ENCODE assay signal across 8 cellular contexts in genomic region chr18:26091047-26091630, GRCh38. TPM values are rescaled to one million over a fixed set of nuclear protein-coding genes. Genes with fewer than 3 reads are reported as not detected.
DNase-seq lines count a peak whose midpoint lies in the region; ATAC-seq and TF ChIP-seq lines count a peak whose summit lies in the region.

No MANE protein-coding gene starts in this region.

- CTCF ChIA-PET in Calu3 (lab: Charles Lee): no interaction called here

- H3K27me3 Mint-ChIP-seq in Calu3 (ENCODE audit: unreplicated experiment) (no peaks in the 10 kb centered on the region), mesothelial cell of epicardium (ENCODE audit: low read depth) (no peaks in the 10 kb centered on the region)

- no peak for TF ChIP-seq POLR2A in uterus (IDR thresholded peaks at IDR 0.05)

- H3K27ac Mint-ChIP-seq in Calu3 (ENCODE audit: unreplicated experiment) (peak overlapping the region; percentile 86), mesothelial cell of epicardium (peak overlapping the region; percentile 97)

- ATAC-seq in GM19328 (IDR thresholded peaks at IDR 0.05; ENCODE audit: unreplicated experiment) (peak; percentile 41), HG03280 (IDR thresholded peaks at IDR 0.05; ENCODE audit: unreplicated experiment) (peak; percentile 45)

- H3K4me3 Mint-ChIP-seq in Calu3 (ENCODE audit: low read depth, unreplicated experiment) (peak overlapping the region; percentile 99), mesothelial cell of epicardium (peak overlapping the region; percentile 95)

- H3K9me3 Mint-ChIP-seq in Calu3 (ENCODE audit: low read depth, unreplicated experiment): no peaks in the 10 kb centered on the region
- H3K9me3 Mint-ChIP-seq in mesothelial cell of epicardium: no peaks in the 10 kb centered on the region

- TF ChIP-seq CTCF in Calu3 (IDR thresholded peaks at IDR 0.05; ENCODE audit: unreplicated experiment): no peak
- TF ChIP-seq CTCF in mesothelial cell of epicardium (IDR thresholded peaks at IDR 0.05; ENCODE audit: unreplicated experiment): no peak
- TF ChIP-seq CTCF in uterus (IDR thresholded peaks at IDR 0.05): no peak

- no peaks in the 10 kb centered on the region for H3K9me3 ChIP-seq in uterus

- H3K27ac ChIP-seq in uterus: peak overlapping the region; percentile 85 to 97

- BruUV-seq in Calu3 (replicated peaks; lab: Mats Ljungman, UMichigan): TSS peak; percentile 96

- no peaks in the 10 kb centered on the region for H3K36me3 ChIP-seq in uterus

- DNase-seq in Calu3: no peak
- DNase-seq in RPMI7951 (ENCODE audit: low read depth): peak; percentile 85
- DNase-seq in dedifferentiated amniotic fluid mesenchymal stem cell (ENCODE audit: extremely low spot score): peak; percentile 49
- no peak for DNase-seq in mesothelial cell of epicardium (ENCODE audit: low spot score in 2 of 2, unreplicated experiment in 2 of 2)
- peak; percentile 53 to 59 for DNase-seq in uterus
- no peak for DNase-seq in activated gamma-delta T cell treated with Interleukin-2 at 50 U/mL for 16 hours

- peaks cover 8 to 13% of the 10 kb centered on the region in 2 donors for H3K4me1 ChIP-seq in uterus

- H3K36me3 Mint-ChIP-seq in Calu3 (ENCODE audit: insufficient read depth, unreplicated experiment) (peaks cover 30% of the 10 kb centered on the region), mesothelial cell of epicardium (peaks cover 4% of the 10 kb centered on the region)

- intact Hi-C loops in Calu3 (cut with micrococcal nuclease; ENCODE audit: unreplicated experiment) (no loop called here), uterus (cut with DNase I; ENCODE audit: low total_unique reads) (no loop called here)

- H3K27me3 ChIP-seq in uterus: no peaks in the 10 kb centered on the region

- H3K4me1 Mint-ChIP-seq in Calu3 (ENCODE audit: low read depth, unreplicated experiment): peaks cover 17% of the 10 kb centered on the region
- peaks cover 29% of the 10 kb centered on the region for H3K4me1 Mint-ChIP-seq in mesothelial cell of epicardium

- H3K4me3 ChIP-seq in uterus: peak overlapping the region; percentile 68 to 77

RNA-seq across cellular contexts. Expression of gene SS18, which starts 0.7 kb away (rescaled TPM):
- total RNA-seq in Calu3 (2022) (86.6 and 89.9 TPM in 2 replicates), mesothelial cell of epicardium (95.2 to 98.2 TPM (median 97.9 TPM) in 3 replicates), uterus (100 to 1,000 TPM in 1 of 4 donors, 10 to 100 TPM in 3; 34.7 to 188 (median 91.9) TPM)
- total RNA-seq in RPMI7951 (2014; rRNA removed; shearing (Covaris generic)): 108 and 120 TPM in 2 replicates

RNA-seq across cellular contexts. Expression of gene PSMA8, which starts 42.5 kb away (rescaled TPM):
- total RNA-seq in Calu3 (2022) (not detected in 2 replicates), mesothelial cell of epicardium (0.22 TPM in 1 of 3 replicates, not detected in the others), uterus (not detected)
- total RNA-seq in RPMI7951 (2014; rRNA removed; shearing (Covaris generic)): not detected in 2 replicates

Comparison
In these comparisons a context has a peak if more than half of its experiments do, and no peak if none do; other contexts are left out.
1. DNase-seq: peak in RPMI7951 (single experiment), dedifferentiated amniotic fluid mesenchymal stem cell (single experiment) and uterus (2 of 2); none in Calu3 (single experiment), mesothelial cell of epicardium (0 of 2) and activated gamma-delta T cell treated with Interleukin-2 at 50 U/mL for 16 hours (single experiment).